In the genomic region with DNA sequence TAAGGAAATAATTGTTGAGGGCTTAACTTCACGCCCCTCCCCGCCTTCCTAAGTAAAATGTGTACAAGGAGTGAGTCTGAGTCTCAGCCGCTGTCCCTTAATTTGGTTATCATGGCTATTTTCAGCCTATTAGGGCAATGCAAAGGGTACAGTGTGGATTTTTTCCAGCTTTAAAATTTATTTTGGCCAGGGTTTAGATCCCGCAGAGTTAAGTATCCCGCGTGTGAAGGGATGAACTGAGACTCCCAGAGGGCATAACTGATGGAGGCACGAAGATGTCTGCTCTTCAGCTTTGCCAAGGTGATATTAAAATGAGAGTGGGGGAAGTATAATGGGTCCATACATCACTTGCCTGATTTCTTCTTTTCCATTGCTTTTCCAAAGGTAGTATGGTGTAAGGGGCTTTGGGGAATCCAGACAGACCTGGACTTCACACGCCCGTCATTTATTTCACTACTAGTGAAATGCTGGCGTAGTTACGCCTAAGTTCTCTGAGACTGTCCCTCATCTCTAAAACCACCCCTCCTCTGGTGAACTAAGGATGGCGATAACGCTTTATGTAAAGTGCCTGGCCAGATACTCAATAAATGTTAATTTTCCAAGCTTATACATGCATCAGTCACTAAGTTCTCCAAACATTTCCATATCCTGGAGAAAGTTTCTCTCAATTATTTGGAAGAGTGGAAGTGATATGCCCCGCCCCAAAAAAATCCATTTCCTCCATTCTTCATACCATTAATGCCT, we compare ENCODE assay signal across 8 cellular contexts. TPM values are rescaled to one million over a fixed set of nuclear protein-coding genes. Genes with fewer than 3 reads are reported as not detected.
DNase-seq lines count a peak whose midpoint lies in the region; ATAC-seq and TF ChIP-seq lines count a peak whose summit lies in the region.

No MANE protein-coding gene starts in this region.

- POLR2A ChIA-PET in CD8-positive, alpha-beta T cell (lab: Charles Lee), result interaction anchor here (0.5 to 1.6 kb wide), 7 partner anchors 10 to 330 kb away, joined by 3 to 5 read pairs (median 3); partner anchors contain the start of genes C11orf91 and NAT10

- H3K9ac ChIP-seq in OCI-LY3 (ENCODE audit: low read length) (peak overlapping the region; percentile 59), endodermal cell (ENCODE audit: extremely low read depth, low read length, poor library complexity, severe bottlenecking) (peak overlapping the region; percentile 54)

- peaks cover 10% of the 10 kb centered on the region for H3K27me3 ChIP-seq in CD8-positive, alpha-beta T cell (ENCODE audit: insufficient read depth, low read length)
- H3K27me3 ChIP-seq in OCI-LY3 (ENCODE audit: low read depth, low read length) (peaks cover 20% of the 10 kb centered on the region), endodermal cell (ENCODE audit: control insufficient read depth, insufficient read depth, low read length, poor library complexity, severe bottlenecking) (peaks cover 35% of the 10 kb centered on the region)

- TF ChIP-seq CTCF in CD8-positive, alpha-beta T cell (IDR thresholded peaks at IDR 0.05), result no peak
- TF ChIP-seq CTCF in OCI-LY3 (IDR thresholded peaks at IDR 0.05; ENCODE audit: low read depth, low read length), result no peak
- TF ChIP-seq CTCF in endodermal cell (conservative IDR thresholded peaks at IDR 0.05), result no peak
- TF ChIP-seq CTCF in osteocyte (IDR thresholded peaks at IDR 0.05), result no peak

- H3K4me3 Mint-ChIP-seq in CD8-positive, alpha-beta T cell, result peak overlapping the region; percentile 98
- H3K4me3 Mint-ChIP-seq in endodermal cell, result peak overlapping the region; percentile 84
- peak overlapping the region; percentile 97 for H3K4me3 Mint-ChIP-seq in osteocyte (ENCODE audit: unreplicated experiment)

- DNase-seq in CD8-positive, alpha-beta T cell, result no peak
- DNase-seq in endodermal cell, result no peak
- DNase-seq in osteocyte (ENCODE audit: extremely low spot score, unreplicated experiment), result no peak
- no peak for DNase-seq in NCI-H345 (lab: John Stamatoyannopoulos, UW)

- peaks cover 40% of the 10 kb centered on the region for H3K4me1 Mint-ChIP-seq in CD8-positive, alpha-beta T cell (ENCODE audit: low read depth)
- peaks cover 31% of the 10 kb centered on the region for H3K4me1 Mint-ChIP-seq in endodermal cell
- peaks cover 32% of the 10 kb centered on the region for H3K4me1 Mint-ChIP-seq in osteocyte (ENCODE audit: unreplicated experiment)

- H3K4me2 ChIP-seq in OCI-LY3 (ENCODE audit: low read length), result peak overlapping the region; percentile 100

- H3K36me3 Mint-ChIP-seq in CD8-positive, alpha-beta T cell, result peaks cover 21% of the 10 kb centered on the region
- H3K36me3 Mint-ChIP-seq in endodermal cell (ENCODE audit: low read depth) (no peaks in the 10 kb centered on the region), osteocyte (ENCODE audit: unreplicated experiment) (peaks cover 3% of the 10 kb centered on the region)

- intact Hi-C loops in CD8-positive, alpha-beta T cell (cut with DNase I, micrococcal nuclease), result loop anchor here (1.0 to 10.0 kb wide), 11 partner anchors 276 to 1890 kb away; partner anchors contain the start of genes QSER1 (in 2 of the 2), ABTB2 (in 1 of the 2), CAPRIN1 (in 1 of the 2) and CAT (in 1 of the 2)

- peaks cover 21% of the 10 kb centered on the region for H4K20me1 ChIP-seq in OCI-LY3 (ENCODE audit: insufficient read depth, low read length)

- peaks cover 22% of the 10 kb centered on the region for H3K79me2 ChIP-seq in OCI-LY3 (ENCODE audit: low read length)

- H3K9me3 Mint-ChIP-seq in CD8-positive, alpha-beta T cell, result no peaks in the 10 kb centered on the region
- H3K9me3 Mint-ChIP-seq in endodermal cell (no peaks in the 10 kb centered on the region), osteocyte (ENCODE audit: unreplicated experiment) (no peaks in the 10 kb centered on the region)

- H2AFZ ChIP-seq in OCI-LY3 (ENCODE audit: low read depth, low read length), result peak overlapping the region; percentile 12; the same call in 1 of the 2 replicates

- 48 to 49% methylated on average over 12 to 13 of the region's 14 CpGs for WGBS in endodermal cell (ENCODE audit: insufficient coverage in 1 of 2, insufficient read length in 1 of 2), 2 experiments

- H3K36me3 ChIP-seq in CD8-positive, alpha-beta T cell (ENCODE audit: insufficient read depth, low read length), result no peaks in the 10 kb centered on the region
- peaks cover 1% of the 10 kb centered on the region for H3K36me3 ChIP-seq in OCI-LY3 (replicated peaks; ENCODE audit: low read depth, low read length)
- H3K36me3 ChIP-seq in endodermal cell (ENCODE audit: control insufficient read depth, insufficient read depth, low read length), result no peaks in the 10 kb centered on the region

- H3K4me1 ChIP-seq in CD8-positive, alpha-beta T cell (ENCODE audit: insufficient read depth, low read length), result peaks cover 29% of the 10 kb centered on the region
- H3K4me1 ChIP-seq in OCI-LY3 (ENCODE audit: low read length) (peaks cover 38% of the 10 kb centered on the region), endodermal cell (ENCODE audit: control insufficient read depth, insufficient read depth, low read length) (peaks cover 5% of the 10 kb centered on the region)

- H3K9me3 ChIP-seq in CD8-positive, alpha-beta T cell (ENCODE audit: low read length), result no peaks in the 10 kb centered on the region
- H3K9me3 ChIP-seq in OCI-LY3 (ENCODE audit: insufficient read depth, low read length) (no peaks in the 10 kb centered on the region), endodermal cell (ENCODE audit: control insufficient read depth, low read length) (no peaks in the 10 kb centered on the region)

- peaks cover 17% of the 10 kb centered on the region for H3K27me3 Mint-ChIP-seq in CD8-positive, alpha-beta T cell (ENCODE audit: low read depth)
- H3K27me3 Mint-ChIP-seq in endodermal cell (ENCODE audit: insufficient read depth) (peaks cover 37% of the 10 kb centered on the region), osteocyte (ENCODE audit: unreplicated experiment) (peaks cover under 1% of the 10 kb centered on the region)

- no peak for ATAC-seq in CD8-positive, alpha-beta T cell
- ATAC-seq in GM18873 (IDR thresholded peaks at IDR 0.05; ENCODE audit: low FRiP score, unreplicated experiment) (no peak), HG03439 (IDR thresholded peaks at IDR 0.05; ENCODE audit: unreplicated experiment) (no peak), GM18519 (IDR thresholded peaks at IDR 0.05; ENCODE audit: low FRiP score, unreplicated experiment) (no peak)

- peak overlapping the region; percentile 52 for H3K27ac ChIP-seq in CD8-positive, alpha-beta T cell (ENCODE audit: low read depth, low read length)
- H3K27ac ChIP-seq in OCI-LY3 (ENCODE audit: low read length) (no peak overlapping the region), endodermal cell (ENCODE audit: low read depth, low read length) (no peak overlapping the region)

- CTCF ChIA-PET in CD8-positive, alpha-beta T cell (lab: Charles Lee), result interaction anchor here (1.0 kb wide), 3 partner anchors 30 to 412 kb away, joined by 3 to 4 read pairs (median 3); no protein-coding TSS in a partner anchor

- peak overlapping the region; percentile 96 for H3K4me3 ChIP-seq in CD8-positive, alpha-beta T cell (ENCODE audit: low read depth, low read length)
- H3K4me3 ChIP-seq in OCI-LY3 (ENCODE audit: low read length), result peak overlapping the region; percentile 95
- peak overlapping the region; percentile 93 for H3K4me3 ChIP-seq in endodermal cell (ENCODE audit: low read length)

- H3K27ac Mint-ChIP-seq in CD8-positive, alpha-beta T cell, result peak overlapping the region; percentile 96
- H3K27ac Mint-ChIP-seq in endodermal cell (no peak overlapping the region), osteocyte (ENCODE audit: unreplicated experiment) (peak overlapping the region; percentile 91)

RNA-seq across cellular contexts. Expression of gene FBXO3, which starts 0.9 kb away (rescaled TPM):
- total RNA-seq in CD8-positive, alpha-beta T cell, result 10 to 100 TPM; 54.8 to 55.4 TPM
- total RNA-seq in endodermal cell (10 to 100 TPM; 12.8 to 15.0 TPM), osteocyte (30.6 and 31.1 TPM in 2 replicates)
- polyA plus RNA-seq in endodermal cell (2013, experiment 1 of 2), result 30.7 TPM
- 28.3 TPM for polyA plus RNA-seq in endodermal cell (2013, experiment 2 of 2)

RNA-seq across cellular contexts. Expression of gene CD59, which starts 39.0 kb away (rescaled TPM):
- 10 to 100 TPM; 31.0 to 34.5 TPM for total RNA-seq in CD8-positive, alpha-beta T cell
- total RNA-seq in endodermal cell (100 to 1,000 TPM; 111 to 142 TPM), osteocyte (857 and 912 TPM in 2 replicates)
- polyA plus RNA-seq in endodermal cell (2013, experiment 1 of 2), result 89.8 TPM
- 75.8 TPM for polyA plus RNA-seq in endodermal cell (2013, experiment 2 of 2)
